35 cellular contexts compared by ENCODE assay signal in genomic region chr20:56018194-56018593, GRCh38. TPM values are rescaled to one million over a fixed set of nuclear protein-coding genes. Genes with fewer than 3 reads are reported as not detected.
"Had no signal": no experiment of that assay in that cellular context is flagged by ENCODE, and none has a peak within 500 bp of the region (broad histone marks: within the 10 kb centered on the region; RNA-seq: fewer than 3 reads in every experiment).

No MANE protein-coding gene starts in this region.

- H3K27me3 ChIP-seq: adrenal gland, cardiac muscle cell had no signal

- DNase-seq: activated B cell treated with CpG ODN at 0.5 μM for 24 hours; activated CD4-positive, alpha-beta memory T cell treated with anti-CD3 and anti-CD28 coated beads for 36 hours; activated CD4-positive, alpha-beta T cell treated with anti-CD3 and anti-CD28 coated beads for 4 hours; activated CD4-positive, alpha-beta T cell treated with anti-CD3 and anti-CD28 coated beads, Interleukin-2, amount 10 ng/mL, durations not matched to agents 24 days and 14 days; activated CD4-positive, alpha-beta T cell treated with anti-CD3 and anti-CD28 coated beads, Interleukin-2, amount 50 U/mL, for 1 hour; activated CD4-positive, alpha-beta T cell treated with anti-CD3 and anti-CD28 coated beads, Interleukin-2, amount 50 U/mL, for 4 hours; activated CD4-positive, CD25-positive, alpha-beta regulatory T cell treated with anti-CD3 and anti-CD28 coated beads, Interleukin-2, amount 50 U/mL, for 72 hours; activated CD8-positive, alpha-beta memory T cell treated with anti-CD3 and anti-CD28 coated beads, Interleukin-2, amount 50 U/mL, for 4 hours; activated CD8-positive, alpha-beta T cell treated with anti-CD3 and anti-CD28 coated beads for 36 hours; activated effector memory CD4-positive, alpha-beta T cell treated with anti-CD3 and anti-CD28 coated beads, Interleukin-2, amount 50 U/mL, for 16 hours; activated gamma-delta T cell treated with Interleukin-2 at 50 U/mL for 16 hours; activated naive CD4-positive, alpha-beta T cell; activated naive CD4-positive, alpha-beta T cell treated with anti-CD3 and anti-CD28 coated beads for 36 hours; activated naive CD4-positive, alpha-beta T cell treated with anti-CD3 and anti-CD28 coated beads, Interleukin-2, amount 50 U/mL, for 16 hours; activated naive CD8-positive, alpha-beta T cell treated with anti-CD3 and anti-CD28 coated beads for 36 hours; activated T-cell treated with anti-CD3 and anti-CD28 coated beads for 4 hours; activated T-cell treated with anti-CD3 and anti-CD28 coated beads, Interleukin-2, amount 50 U/mL, for 1 hour; activated T-cell treated with anti-CD3 and anti-CD28 coated beads, Interleukin-2, amount 50 U/mL, for 4 hours; activated T-cell treated with anti-CD3 and anti-CD28 coated beads, Interleukin-2, amount 50 U/mL, for 72 hours; adrenal gland; amniotic stem cell; aorta; caudate nucleus; cerebellar nuclear complex; T-helper 2 cell; T-helper 9 cell had no signal

- ATAC-seq: activated CD8-positive, alpha-beta T cell treated with anti-CD3 and anti-CD28 coated beads for 36 hours; activated naive CD4-positive, alpha-beta T cell treated with anti-CD3 and anti-CD28 coated beads, Interleukin-2, amount 50 U/mL, for 72 hours; activated T-cell treated with anti-CD3 and anti-CD28 coated beads, Interleukin-2, amount 50 U/mL, for 4 hours; activated T-cell treated with anti-CD3 and anti-CD28 coated beads, Interleukin-2, amount 50 U/mL, for 72 hours; activated T-helper 17 cell treated with anti-CD3 and anti-CD28 coated beads, Interleukin-2, amount 50 U/mL, for 72 hours had no signal

- H3K9me3 ChIP-seq: adrenal gland had no signal

- H3K4me1 ChIP-seq: adrenal gland had no signal

- H3K4me3 ChIP-seq: adrenal gland, cardiac muscle cell had no signal

- H3K36me3 ChIP-seq: adrenal gland, cardiac muscle cell had no signal

- FAIRE-seq: bronchial epithelial cell, TTC549 had no signal

- H3K27ac ChIP-seq: adrenal gland, cardiac muscle cell, VCaP had no signal

RNA-seq across cellular contexts. Expression of gene CBLN4, which starts 12.9 kb away (rescaled TPM):
- total RNA-seq: activated B cell treated with CpG ODN at 0.5 μM for 24 hours; activated CD4-positive, alpha-beta memory T cell treated with anti-CD3 and anti-CD28 coated beads for 36 hours; activated CD4-positive, alpha-beta T cell treated with anti-CD3 and anti-CD28 coated beads, Interleukin-2, amount 10 ng/mL, durations not matched to agents 24 days and 14 days; activated CD8-positive, alpha-beta memory T cell treated with anti-CD3 and anti-CD28 coated beads for 36 hours; activated CD8-positive, alpha-beta T cell treated with anti-CD3 and anti-CD28 coated beads for 36 hours; activated naive CD4-positive, alpha-beta T cell treated with anti-CD3 and anti-CD28 coated beads for 36 hours; activated naive CD4-positive, alpha-beta T cell treated with anti-CD3 and anti-CD28 coated beads, Interleukin-2, amount 50 U/mL, for 72 hours; activated naive CD8-positive, alpha-beta T cell treated with anti-CD3 and anti-CD28 coated beads for 36 hours; activated T-cell treated with anti-CD3 and anti-CD28 coated beads, Interleukin-2, amount 50 U/mL, for 4 hours; activated T-cell treated with anti-CD3 and anti-CD28 coated beads, Interleukin-2, amount 50 U/mL, for 72 hours; activated T-helper 1 cell treated with anti-CD3 and anti-CD28 coated beads, Interleukin-12 subunit alpha, Interleukin-12 subunit beta, Interleukin-2, Interleukin-4 antibody, amounts not matched to agents 30 ng/mL and 10 ng/mL and 1 ng/mL, durations not matched to agents 14 hours and 24 hours and 36 hours; activated T-helper 17 cell treated with anti-CD3 and anti-CD28 coated beads, Interleukin-2, amount 50 U/mL, for 72 hours; bronchial epithelial cell; cardiac muscle cell; chondrocyte had no signal
- polyA plus RNA-seq: cardiac muscle cell had no signal
